1 cellular context compared by ENCODE assay signal in genomic region chr3:186967686-186968085, GRCh38.
TF ChIP-seq lines count a peak whose summit lies in the region.

No MANE protein-coding gene starts in this region.

TF ChIP-seq in GM23338, 12 proteins besides CTCF, POLR2A, EP300 and RAD21 (continued from another document):
- TF ChIP-seq ZNF462 (CRISPR knock-in tag; IDR thresholded peaks at IDR 0.05) (no peak), POLR2AphosphoS5 (IDR thresholded peaks at IDR 0.05; ENCODE audit: low read depth) (no peak), NANOG (IDR thresholded peaks at IDR 0.05; ENCODE audit: borderline replicate concordance) (no peak), JUNB (IDR thresholded peaks at IDR 0.05; ENCODE audit: unreplicated experiment) (no peak), EZH2phosphoT487 (IDR thresholded peaks at IDR 0.05; ENCODE audit: unreplicated experiment) (no peak)
TF ChIP-seq in GM23338: peak in this region for 0.
